In the genomic region with DNA sequence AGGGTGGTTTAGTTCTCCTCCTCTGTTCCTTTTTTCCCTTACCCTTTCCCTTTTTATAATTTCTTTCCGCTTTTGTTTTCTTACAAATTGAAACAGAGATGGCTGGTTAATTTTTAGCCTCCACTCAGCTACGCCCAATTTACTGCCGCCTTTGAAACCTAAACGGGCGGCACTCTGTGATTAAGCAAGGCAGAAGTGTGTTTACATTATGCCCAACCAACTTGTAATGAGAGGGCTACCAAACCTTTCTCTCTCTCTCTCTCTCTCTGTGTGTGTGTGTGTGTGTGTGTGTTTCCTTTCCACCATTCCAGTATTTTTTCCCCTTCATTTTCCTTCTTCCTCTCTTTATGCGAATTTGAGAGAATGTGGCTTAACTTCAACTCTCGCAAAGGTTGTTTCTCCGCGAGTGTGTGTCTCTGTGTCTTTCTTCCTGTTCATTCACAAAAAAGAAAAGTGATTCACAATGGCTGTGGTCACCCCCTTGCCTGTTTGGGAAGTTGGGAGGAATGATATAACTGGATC, we compare ENCODE assay signal across 1 cellular context.
TF ChIP-seq lines count a peak whose summit lies in the region.

No MANE protein-coding gene starts in this region.

TF ChIP-seq in HepG2, 621 proteins besides CTCF, POLR2A, EP300 and RAD21 (continued from another document):
- TF ChIP-seq, protein P1, sequence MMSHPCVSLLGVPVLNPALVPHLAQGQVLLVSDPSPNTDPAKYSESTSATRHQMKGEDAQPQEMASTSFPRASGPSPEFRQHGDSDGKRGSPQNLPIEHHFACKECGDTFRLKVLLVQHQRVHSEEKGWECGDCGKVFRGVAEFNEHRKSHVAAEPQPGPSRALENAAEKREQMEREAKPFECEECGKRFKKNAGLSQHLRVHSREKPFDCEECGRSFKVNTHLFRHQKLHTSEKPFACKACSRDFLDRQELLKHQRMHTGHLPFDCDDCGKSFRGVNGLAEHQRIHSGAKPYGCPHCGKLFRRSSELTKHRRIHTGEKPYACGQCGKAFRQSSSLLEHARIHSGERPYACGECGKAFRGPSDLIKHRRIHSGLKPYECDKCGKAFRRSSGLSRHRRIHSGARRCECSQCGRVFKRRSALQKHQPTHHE (CRISPR knock-in tag; IDR thresholded peaks at IDR 0.05; ENCODE audit: borderline replicate concordance), result 0 out of 2 replicates have a peak, but pooled peaks have one; percentile 36
- TF ChIP-seq, protein P2, sequence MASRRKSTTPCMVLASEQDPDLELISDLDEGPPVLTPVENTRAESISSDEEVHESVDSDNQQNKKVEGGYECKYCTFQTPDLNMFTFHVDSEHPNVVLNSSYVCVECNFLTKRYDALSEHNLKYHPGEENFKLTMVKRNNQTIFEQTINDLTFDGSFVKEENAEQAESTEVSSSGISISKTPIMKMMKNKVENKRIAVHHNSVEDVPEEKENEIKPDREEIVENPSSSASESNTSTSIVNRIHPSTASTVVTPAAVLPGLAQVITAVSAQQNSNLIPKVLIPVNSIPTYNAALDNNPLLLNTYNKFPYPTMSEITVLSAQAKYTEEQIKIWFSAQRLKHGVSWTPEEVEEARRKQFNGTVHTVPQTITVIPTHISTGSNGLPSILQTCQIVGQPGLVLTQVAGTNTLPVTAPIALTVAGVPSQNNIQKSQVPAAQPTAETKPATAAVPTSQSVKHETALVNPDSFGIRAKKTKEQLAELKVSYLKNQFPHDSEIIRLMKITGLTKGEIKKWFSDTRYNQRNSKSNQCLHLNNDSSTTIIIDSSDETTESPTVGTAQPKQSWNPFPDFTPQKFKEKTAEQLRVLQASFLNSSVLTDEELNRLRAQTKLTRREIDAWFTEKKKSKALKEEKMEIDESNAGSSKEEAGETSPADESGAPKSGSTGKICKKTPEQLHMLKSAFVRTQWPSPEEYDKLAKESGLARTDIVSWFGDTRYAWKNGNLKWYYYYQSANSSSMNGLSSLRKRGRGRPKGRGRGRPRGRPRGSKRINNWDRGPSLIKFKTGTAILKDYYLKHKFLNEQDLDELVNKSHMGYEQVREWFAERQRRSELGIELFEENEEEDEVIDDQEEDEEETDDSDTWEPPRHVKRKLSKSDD (CRISPR knock-in tag; IDR thresholded peaks at IDR 0.05; ENCODE audit: low read depth), result no peak
- TF ChIP-seq ERF (CRISPR knock-in tag; IDR thresholded peaks at IDR 0.05) (peak; percentile 89), NFRKB (IDR thresholded peaks at IDR 0.05) (no peak), DNMT1 (CRISPR knock-in tag; IDR thresholded peaks at IDR 0.05) (no peak), SP1 (IDR thresholded peaks at IDR 0.05) (no peak), SP1 (CRISPR knock-in tag; IDR thresholded peaks at IDR 0.05) (peak; percentile 44; the same call in 1 of the 2 replicates), ZNF782 (CRISPR knock-in tag; IDR thresholded peaks at IDR 0.05; ENCODE audit: borderline replicate concordance) (no peak)
TF ChIP-seq in HepG2: peak in this region for 174.
